ENCODE assay signal across 8 cellular contexts in the genomic region with DNA sequence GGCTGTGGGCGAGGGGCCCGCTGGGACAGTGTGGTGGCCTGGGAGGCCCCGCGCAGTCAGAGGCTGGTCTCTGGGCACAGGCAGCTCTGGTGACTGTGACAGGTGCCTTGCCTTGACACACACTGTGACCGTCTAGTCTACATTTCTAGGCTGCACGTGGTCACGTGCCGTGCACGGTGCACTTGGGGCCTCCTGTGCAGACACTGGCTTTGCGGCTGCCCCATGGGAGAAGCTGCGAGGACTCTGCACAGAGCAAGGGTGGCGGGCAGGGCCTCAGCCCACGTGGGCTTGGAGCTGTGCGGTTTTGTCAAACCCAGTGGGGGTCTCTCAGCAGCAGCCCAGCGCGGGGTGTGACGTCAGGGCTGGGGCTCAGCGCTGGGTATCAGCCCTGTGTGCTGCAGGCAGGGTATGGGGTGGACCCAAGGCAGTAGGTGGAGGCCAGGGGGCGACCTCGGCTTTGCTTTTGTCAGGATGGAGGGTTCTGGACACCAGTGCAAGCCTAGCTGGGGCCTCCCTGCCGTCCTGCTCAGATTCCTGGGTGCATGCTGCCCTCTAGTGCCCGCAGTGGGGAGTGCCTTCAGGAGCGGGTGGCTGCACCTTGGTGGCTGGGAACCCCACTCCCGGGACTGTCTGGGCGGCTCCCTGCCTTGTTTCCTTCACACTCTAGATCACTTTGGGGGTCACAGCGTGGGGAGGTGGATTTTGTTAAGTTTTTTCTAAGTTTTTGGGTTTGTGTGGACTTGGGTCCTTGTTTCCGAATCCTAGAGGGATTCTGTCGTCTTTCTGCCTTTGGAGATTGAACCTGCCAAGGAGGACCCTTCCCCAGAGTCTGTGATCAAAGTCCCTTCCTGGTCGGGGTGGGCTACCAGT.
DNase-seq lines count a peak whose midpoint lies in the region; ATAC-seq and TF ChIP-seq lines count a peak whose summit lies in the region.

No MANE protein-coding gene starts in this region.

- peaks cover 13% of the 10 kb centered on the region for H3K4me1 Mint-ChIP-seq in T-helper 17 cell

- H3K4me3 ChIP-seq in AG04449 (ENCODE audit: low read depth, low read length) (no peak overlapping the region), adrenal gland (no peak overlapping the region), left ventricle myocardium inferior (no peak overlapping the region)

- TF ChIP-seq CTCF in AG04449 (IDR thresholded peaks at IDR 0.05; ENCODE audit: insufficient read depth, low read length, missing control alignments) (peak; percentile 98), adrenal gland (IDR thresholded peaks at IDR 0.05) (peak; percentile 86 to 98 (median 95)), left ventricle myocardium inferior (IDR thresholded peaks at IDR 0.05; ENCODE audit: borderline replicate concordance) (peak; percentile 96)

- no peaks in the 10 kb centered on the region for H3K27me3 Mint-ChIP-seq in T-helper 17 cell

- H3K36me3 Mint-ChIP-seq in T-helper 17 cell (ENCODE audit: low read depth), result peaks cover 5% of the 10 kb centered on the region

- H3K4me1 ChIP-seq in adrenal gland (replicated peaks in 1 of 2) (peaks cover 19 to 46% of the 10 kb centered on the region in 2 donors), left ventricle myocardium inferior (peaks cover 75% of the 10 kb centered on the region)

- POLR2A ChIA-PET in AG04449 (lab: Yijun Ruan, JAX), result interaction anchor here (0.5 to 3.1 kb wide), 6 partner anchors 60 to 222 kb away, joined by 3 to 14 read pairs (median 4); partner anchors contain the start of gene KDM4B

- CTCF ChIA-PET in AG04449 (lab: Yijun Ruan, JAX), result interaction anchor here (0.8 to 15.1 kb wide), 37 partner anchors 9 to 298 kb away, joined by 3 to 246 read pairs (median 4); partner anchors contain the start of genes ARRDC5, KDM4B, PLIN3 and UHRF1

- H3K27ac ChIP-seq in adrenal gland (peak overlapping the region in 3 of 5 donors; percentile 31 to 78 (median 70)), left ventricle myocardium inferior (replicated peaks) (peak overlapping the region; percentile 78)

- no peak for TF ChIP-seq POLR2A in adrenal gland (IDR thresholded peaks at IDR 0.05)

- no peak for DNase-seq in AG04449 (ENCODE audit: low read depth, low spot score)
- DNase-seq in MV-4-11 (lab: John Stamatoyannopoulos, UW), result peak; percentile 70
- DNase-seq in T-helper 17 cell, result peak; percentile 56 to 83 (median 62)
- peak; percentile 83 to 93 (median 88) for DNase-seq in adrenal gland
- peak; percentile 84 for DNase-seq in left ventricle myocardium inferior
- peak; percentile 93 for DNase-seq in retina

- H3K27me3 ChIP-seq in adrenal gland (no peaks in the 10 kb centered on the region), left ventricle myocardium inferior (ENCODE audit: low read depth) (no peaks in the 10 kb centered on the region)

- no peak overlapping the region for H3K4me3 Mint-ChIP-seq in T-helper 17 cell

- ATAC-seq in GM18520 (IDR thresholded peaks at IDR 0.05; ENCODE audit: unreplicated experiment) (peak; percentile 54), T-helper 17 cell (peak; percentile 87), HG03354 (IDR thresholded peaks at IDR 0.05; ENCODE audit: poor library complexity, severe bottlenecking, unreplicated experiment) (no peak)

- WGBS in adrenal gland, 4 donors, result 20 to 53% (median 40%) methylated on average over 8 to 29 of the region's 29 CpGs

- no peaks in the 10 kb centered on the region for H3K9me3 ChIP-seq in T-helper 17 cell (ENCODE audit: control insufficient read depth, low read length, poor library complexity, severe bottlenecking)
- H3K9me3 ChIP-seq in adrenal gland (replicated peaks in 1 of 3), result no peaks in the 10 kb centered on the region
- H3K9me3 ChIP-seq in left ventricle myocardium inferior (replicated peaks), result no peaks in the 10 kb centered on the region

- H3K36me3 ChIP-seq in adrenal gland (replicated peaks in 1 of 2), result peaks cover 0 to 20% of the 10 kb centered on the region in 2 donors
- H3K36me3 ChIP-seq in left ventricle myocardium inferior, result peaks cover 19% of the 10 kb centered on the region

- H3K27ac Mint-ChIP-seq in T-helper 17 cell, result peak overlapping the region; percentile 27

- intact Hi-C loops in adrenal gland (cut with DNase I), result loop anchor here in 1 of 2 donors (5.0 kb wide), 4 partner anchors 59 to 219 kb away; no protein-coding TSS in a partner anchor
- intact Hi-C loops in left ventricle myocardium inferior (cut with micrococcal nuclease), result no loop called here
